7 cellular contexts compared by ENCODE assay signal in the genomic region with DNA sequence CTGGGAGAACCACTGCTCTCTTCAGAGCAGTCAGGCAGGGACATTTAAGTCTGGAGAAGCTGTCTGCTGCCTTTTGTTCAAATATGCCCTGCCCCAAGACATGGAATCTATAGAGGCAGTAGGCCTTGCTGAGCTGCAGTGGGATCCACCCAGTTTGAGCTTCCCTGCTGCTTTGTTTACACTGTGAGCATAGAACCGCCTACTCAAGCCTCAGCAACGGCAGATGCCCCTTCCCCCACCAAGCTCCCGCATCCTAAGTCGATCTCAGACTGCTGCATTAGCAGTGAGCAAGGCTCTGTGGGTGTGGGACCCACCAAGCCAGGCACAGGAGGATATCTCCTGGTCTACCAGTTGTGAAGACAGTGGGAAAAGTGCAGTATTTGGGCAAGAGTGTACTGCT. TPM values are rescaled to one million over a fixed set of nuclear protein-coding genes. Genes with fewer than 3 reads are reported as not detected.
DNase-seq lines count a peak whose midpoint lies in the region; ATAC-seq and TF ChIP-seq lines count a peak whose summit lies in the region.
"Not testable (repeated sequence)": the region's sequence is repeated elsewhere in the genome, so short reads cannot be mapped to it uniquely, and the experiment has no call there.

No MANE protein-coding gene starts in this region.

- not testable (repeated sequence) for H3K27ac Mint-ChIP-seq in WTC11, endodermal cell

- not testable (repeated sequence) for ATAC-seq in WTC11

- H3K27ac ChIP-seq in HEK293 (ENCODE audit: extremely low read depth, low read depth, low read length); endodermal cell (ENCODE audit: low read depth, low read length); neuronal stem cell (replicated peaks; ENCODE audit: low read length): not testable (repeated sequence)

- not testable (repeated sequence) for H3K36me3 Mint-ChIP-seq in WTC11; endodermal cell (ENCODE audit: low read depth)

- CTCF ChIA-PET in HEK293 (lab: Yijun Ruan, JAX) = interaction anchor here (1.1 to 1.8 kb wide), 2 partner anchors 274 to 275 kb away, joined by 3 read pairs; no protein-coding TSS in a partner anchor
- CTCF ChIA-PET in WTC11 (lab: Charles Lee) = interaction anchor here (0.9 kb wide), 1 partner anchor 272 kb away, joined by 3 read pairs; no protein-coding TSS in a partner anchor

- H3K4me3 ChIP-seq in HEK293 (ENCODE audit: low read depth, low read length); endodermal cell (ENCODE audit: low read length); neuronal stem cell (ENCODE audit: low read length in 2 of 2): not testable (repeated sequence)
- H3K4me3 ChIP-seq in iPS-15b (ENCODE audit: low read depth, low read length) = peak overlapping the region; percentile 30

- not testable (repeated sequence) for H2BK15ac ChIP-seq in neuronal stem cell (ENCODE audit: low read length)

- H3K23ac ChIP-seq in neuronal stem cell (ENCODE audit: low read depth, low read length, poor library complexity) = not testable (repeated sequence)

- H3K9ac ChIP-seq in ES-I3 (ENCODE audit: low read depth, low read length) = peak overlapping the region; percentile 30; the same call in 1 of the 2 replicates
- not testable (repeated sequence) for H3K9ac ChIP-seq in endodermal cell (ENCODE audit: extremely low read depth, low read length, poor library complexity, severe bottlenecking); iPS-15b (ENCODE audit: low read depth, low read length); neuronal stem cell (ENCODE audit: low read depth, low read length, poor library complexity)

- H3K27me3 ChIP-seq in endodermal cell (ENCODE audit: control insufficient read depth, insufficient read depth, low read length, poor library complexity, severe bottlenecking); iPS-15b (ENCODE audit: control insufficient read depth, insufficient read depth, low read length); neuronal stem cell (ENCODE audit: control insufficient read depth in 3 of 3, insufficient read depth in 3 of 3, low read depth in 1 of 3, low read length in 3 of 3): not testable (repeated sequence)

- H2BK120ac ChIP-seq in neuronal stem cell (ENCODE audit: low read depth, low read length) = not testable (repeated sequence)

- not testable (repeated sequence) for H3K18ac ChIP-seq in neuronal stem cell (ENCODE audit: low read length)

- not testable (repeated sequence) for H3K79me1 ChIP-seq in neuronal stem cell (ENCODE audit: low read depth, low read length)

- H3K4me1 Mint-ChIP-seq in WTC11 = peaks cover 20% of the 10 kb centered on the region
- not testable (repeated sequence) for H3K4me1 Mint-ChIP-seq in endodermal cell

- not testable (repeated sequence) for H2BK12ac ChIP-seq in neuronal stem cell (ENCODE audit: low read length)

- not testable (repeated sequence) for H4K8ac ChIP-seq in neuronal stem cell (ENCODE audit: low read depth, low read length)

- H2AK5ac ChIP-seq in neuronal stem cell (ENCODE audit: low read depth, low read length) = not testable (repeated sequence)

- peaks cover 22% of the 10 kb centered on the region for H3K9me3 Mint-ChIP-seq in WTC11
- not testable (repeated sequence) for H3K9me3 Mint-ChIP-seq in endodermal cell

- not testable (repeated sequence) for H3K4me2 ChIP-seq in neuronal stem cell (ENCODE audit: insufficient read depth, low read length, poor library complexity, severe bottlenecking)

- not testable (repeated sequence) for H3K14ac ChIP-seq in neuronal stem cell (ENCODE audit: low read length)

- not testable (repeated sequence) for H4K91ac ChIP-seq in neuronal stem cell (ENCODE audit: low read depth, low read length, poor library complexity)

- not testable (repeated sequence) for H3K27me3 Mint-ChIP-seq in WTC11 (ENCODE audit: low read depth); endodermal cell (ENCODE audit: insufficient read depth)

- H3K36me3 ChIP-seq in ES-I3 (ENCODE audit: insufficient read depth, low read length); HEK293 (ENCODE audit: control insufficient read depth in 2 of 2, insufficient read depth in 1 of 2, low read length in 2 of 2); endodermal cell (ENCODE audit: control insufficient read depth, insufficient read depth, low read length); iPS-15b (ENCODE audit: control insufficient read depth, insufficient read depth, low read length); neuronal stem cell (replicated peaks in 1 of 2; ENCODE audit: control insufficient read depth in 2 of 2, insufficient read depth in 2 of 2, low read length in 2 of 2): not testable (repeated sequence)

- not testable (repeated sequence) for H3K4me1 ChIP-seq in ES-I3 (ENCODE audit: insufficient read depth, low read length); HEK293 (ENCODE audit: control insufficient read depth, insufficient read depth, low read length); endodermal cell (ENCODE audit: control insufficient read depth, insufficient read depth, low read length); iPS-15b (ENCODE audit: control insufficient read depth, insufficient read depth, low read length); neuronal stem cell (ENCODE audit: control insufficient read depth in 2 of 2, insufficient read depth in 1 of 2, low read depth in 1 of 2, low read length in 2 of 2)

- not testable (repeated sequence) for TF ChIP-seq CTCF in HEK293 (tag by site-specific recombination; IDR thresholded peaks at IDR 0.05); WTC11 (IDR thresholded peaks at IDR 0.05); endodermal cell (conservative IDR thresholded peaks at IDR 0.05)

- not testable (repeated sequence) for H3K4me3 Mint-ChIP-seq in WTC11, endodermal cell

- peak; percentile 9 for DNase-seq in NCI-H69 (lab: John Stamatoyannopoulos, UW)
- DNase-seq in WTC11 (ENCODE audit: low spot score) = peak; percentile 28
- DNase-seq in endodermal cell = peak; percentile 66
- not testable (repeated sequence) for DNase-seq in neuronal stem cell (ENCODE audit: low spot score)

- H2BK5ac ChIP-seq in neuronal stem cell (ENCODE audit: low read length) = not testable (repeated sequence)

- not testable (repeated sequence) for H3K4ac ChIP-seq in neuronal stem cell (ENCODE audit: low read length)

- peak overlapping the region; percentile 38 for H2AFZ ChIP-seq in neuronal stem cell (ENCODE audit: low read length)

- WGBS in endodermal cell (ENCODE audit: insufficient coverage in 1 of 2, insufficient read length in 1 of 2), 2 experiments = 45% methylated on average over 4 of the region's 4 CpGs; no CpG with 5 or more reads in 1 of the 2 experiments
- WGBS in neuronal stem cell (ENCODE audit: extremely low coverage in 2 of 2, insufficient read length in 2 of 2, insufficient replicate concordance in 1 of 2), 2 donors = no CpG with 5 or more reads among the region's 4 CpGs

- not testable (repeated sequence) for H3K9me3 ChIP-seq in ES-I3 (ENCODE audit: control insufficient read depth, insufficient read depth, low read length); HEK293 (ENCODE audit: control insufficient read depth, insufficient read depth, low read depth, low read length); endodermal cell (ENCODE audit: control insufficient read depth, low read length); iPS-15b (ENCODE audit: control insufficient read depth, insufficient read depth, low read length); neuronal stem cell (replicated peaks in 1 of 2; ENCODE audit: control insufficient read depth in 2 of 2, insufficient read depth in 1 of 2, low read depth in 1 of 2, low read length in 2 of 2)

- POLR2A ChIA-PET in HEK293 (lab: Yijun Ruan, JAX); WTC11 (lab: Charles Lee): not testable (repeated sequence)

TF ChIP-seq in HEK293, 187 proteins besides CTCF, POLR2A, EP300 and RAD21:
- TF ChIP-seq ZFHX2 (tag by site-specific recombination; conservative IDR thresholded peaks at IDR 0.05) = peak; percentile 52

RNA-seq across cellular contexts. Expression of a gene that starts 54.6 kb away (rescaled TPM):
- total RNA-seq in WTC11 (2021) (33.1 to 36.7 TPM (median 36.1 TPM) in 3 replicates), endodermal cell (10 to 100 TPM; 37.9 to 43.2 TPM)
- 42.6 TPM for polyA plus RNA-seq in endodermal cell (2013, experiment 1 of 2)
- polyA plus RNA-seq in endodermal cell (2013, experiment 2 of 2) = 42.9 TPM
- polyA plus RNA-seq in neuronal stem cell (2013, experiment 1 of 2) = 31.1 TPM
- polyA plus RNA-seq in neuronal stem cell (2013, experiment 2 of 2) = 31.9 TPM
